Comparison of ENCODE assay signal across 10 cellular contexts in the genomic region with DNA sequence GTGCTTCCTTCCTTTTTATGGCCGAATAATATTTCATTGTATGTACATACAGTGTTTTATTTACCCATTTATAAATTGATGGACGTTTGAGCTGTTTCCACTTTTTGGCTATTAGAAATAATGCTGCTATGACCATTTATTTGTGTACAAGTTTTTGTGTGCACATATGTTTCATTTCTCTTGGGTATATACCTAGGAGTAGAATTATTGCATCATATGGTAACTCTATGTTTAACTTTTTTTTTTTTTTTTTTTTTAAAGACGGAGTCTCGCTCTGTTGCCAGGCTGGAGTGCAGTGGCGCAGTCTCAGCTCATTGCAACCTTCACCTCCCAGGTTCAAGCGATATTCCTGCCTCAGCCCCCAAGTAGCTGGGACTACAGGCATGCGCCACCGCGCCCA. TPM values are rescaled to one million over a fixed set of nuclear protein-coding genes. Genes with fewer than 3 reads are reported as not detected.
"Had no signal": no experiment of that assay in that cellular context is flagged by ENCODE, and none has a peak within 500 bp of the region (broad histone marks: within the 10 kb centered on the region; RNA-seq: fewer than 3 reads in every experiment).

No MANE protein-coding gene starts in this region.

- H3K9me3 ChIP-seq: HAP-1 had no signal

- H3K9ac ChIP-seq: GM23248, KMS-11 had no signal

- FAIRE-seq: HTR-8/SVneo had no signal

- ATAC-seq: HCT116 had no signal

- H2AFZ ChIP-seq: GM23248 had no signal

- H3K27ac ChIP-seq: GM23248, KMS-11 had no signal

- H3K4me3 ChIP-seq: GM23248, HAP-1 had no signal

- DNase-seq: GM23248, GOT3, H7, KBM-7 had no signal

- H3K4me2 ChIP-seq: KMS-11 had no signal

RNA-seq across cellular contexts. Expression of a gene that starts 23.4 kb away (rescaled TPM):
- polyA plus RNA-seq: GM23248 had no signal

RNA-seq across cellular contexts. Expression of a gene that starts 34.5 kb away (rescaled TPM):
- total RNA-seq: GM23248, H4, H7, HT-29 had no signal
- polyA plus RNA-seq: GM23248 had no signal
